Comparison of ENCODE assay signal across 8 cellular contexts in genomic region chr10:28533571-28534304, GRCh38. TPM values are rescaled to one million over a fixed set of nuclear protein-coding genes. Genes with fewer than 3 reads are reported as not detected.
DNase-seq lines count a peak whose midpoint lies in the region; ATAC-seq and TF ChIP-seq lines count a peak whose summit lies in the region.

No MANE protein-coding gene starts in this region.

- H3K27me3 ChIP-seq in ascending aorta (no peaks in the 10 kb centered on the region), uterus (no peaks in the 10 kb centered on the region)

- H3K27ac ChIP-seq in ascending aorta (peak overlapping the region; percentile 99 to 100), uterus (peak overlapping the region; percentile 98 to 100)

- H3K36me3 Mint-ChIP-seq in T-helper 1 cell treated with Interleukin-12 subunit alpha and Interleukin-12 subunit beta and Interleukin-4 antibody, amounts not matched to agents 30 μg/mL and 1 μg/mL, for 36 hours (ENCODE audit: low read depth) = peaks cover 58% of the 10 kb centered on the region

- H3K4me1 Mint-ChIP-seq in T-helper 1 cell treated with Interleukin-12 subunit alpha and Interleukin-12 subunit beta and Interleukin-4 antibody, amounts not matched to agents 30 μg/mL and 1 μg/mL, for 36 hours (ENCODE audit: low read depth) = peaks cover 52% of the 10 kb centered on the region

- no peaks in the 10 kb centered on the region for H3K27me3 Mint-ChIP-seq in T-helper 1 cell treated with Interleukin-12 subunit alpha and Interleukin-12 subunit beta and Interleukin-4 antibody, amounts not matched to agents 30 μg/mL and 1 μg/mL, for 36 hours (ENCODE audit: low read depth)

- peak overlapping the region; percentile 88 for H3K27ac Mint-ChIP-seq in T-helper 1 cell treated with Interleukin-12 subunit alpha and Interleukin-12 subunit beta and Interleukin-4 antibody, amounts not matched to agents 30 μg/mL and 1 μg/mL, for 36 hours

- intact Hi-C loops in ascending aorta (cut with DNase I) (loop anchor here (1.0 to 10.0 kb wide), 2 partner anchors 229 to 1029 kb away; partner anchors contain the start of genes MPP7 and RAB18), uterus (cut with DNase I; ENCODE audit: low total_unique reads) (no loop called here)

- peak overlapping the region; percentile 96 to 98 for H3K4me3 ChIP-seq in ascending aorta
- peak overlapping the region; percentile 89 to 97 for H3K4me3 ChIP-seq in uterus

- DNase-seq in A172 (ENCODE audit: low spot score) (peak; percentile 23), ascending aorta (ENCODE audit: low spot score in 2 of 2) (peak; percentile 14 to 86), hepatic stellate cell (ENCODE audit: low spot score) (peak; percentile 68), retina (peak; percentile 68), uterus (peak; percentile 67 to 71)

- H3K36me3 ChIP-seq in ascending aorta (peaks cover 28 to 32% of the 10 kb centered on the region in 2 donors), uterus (no peaks in the 10 kb centered on the region)

- ATAC-seq in GM18867 (IDR thresholded peaks at IDR 0.05; ENCODE audit: unreplicated experiment) = peak; percentile 22
- peak; percentile 20 for ATAC-seq in HG03460 (IDR thresholded peaks at IDR 0.05; ENCODE audit: unreplicated experiment)

- H3K4me1 ChIP-seq in ascending aorta = peaks cover 0 to 19% of the 10 kb centered on the region in 2 donors
- H3K4me1 ChIP-seq in uterus = no peaks in the 10 kb centered on the region

- H3K9me3 Mint-ChIP-seq in T-helper 1 cell treated with Interleukin-12 subunit alpha and Interleukin-12 subunit beta and Interleukin-4 antibody, amounts not matched to agents 30 μg/mL and 1 μg/mL, for 36 hours = no peaks in the 10 kb centered on the region

- H3K9me3 ChIP-seq in ascending aorta = no peaks in the 10 kb centered on the region
- H3K9me3 ChIP-seq in uterus = no peaks in the 10 kb centered on the region

- TF ChIP-seq POLR2A in uterus (IDR thresholded peaks at IDR 0.05) = no peak

- no peak for TF ChIP-seq CTCF in ascending aorta (IDR thresholded peaks at IDR 0.05)
- no peak for TF ChIP-seq CTCF in uterus (IDR thresholded peaks at IDR 0.05)

- H3K4me3 Mint-ChIP-seq in T-helper 1 cell treated with Interleukin-12 subunit alpha and Interleukin-12 subunit beta and Interleukin-4 antibody, amounts not matched to agents 30 μg/mL and 1 μg/mL, for 36 hours = peak overlapping the region; percentile 98

RNA-seq across cellular contexts. Expression of gene WAC, which starts 0.8 kb away (rescaled TPM):
- 65.1 and 66.9 TPM in 2 replicates for total RNA-seq in A172 (2014; rRNA removed; shearing (Covaris generic))
- total RNA-seq in ascending aorta (30.5 TPM), uterus (100 to 1,000 TPM in 2 of 4 donors, 10 to 100 TPM in 2; 54.4 to 175 (median 90.4) TPM)

Comparison
In these comparisons a context has a peak if more than half of its experiments do, and no peak if none do; other contexts are left out.
1. Peak in every context shown above with its lines: DNase-seq, ATAC-seq, H3K4me3 ChIP-seq and H3K27ac ChIP-seq.